21 cellular contexts compared by ENCODE assay signal in the genomic region with DNA sequence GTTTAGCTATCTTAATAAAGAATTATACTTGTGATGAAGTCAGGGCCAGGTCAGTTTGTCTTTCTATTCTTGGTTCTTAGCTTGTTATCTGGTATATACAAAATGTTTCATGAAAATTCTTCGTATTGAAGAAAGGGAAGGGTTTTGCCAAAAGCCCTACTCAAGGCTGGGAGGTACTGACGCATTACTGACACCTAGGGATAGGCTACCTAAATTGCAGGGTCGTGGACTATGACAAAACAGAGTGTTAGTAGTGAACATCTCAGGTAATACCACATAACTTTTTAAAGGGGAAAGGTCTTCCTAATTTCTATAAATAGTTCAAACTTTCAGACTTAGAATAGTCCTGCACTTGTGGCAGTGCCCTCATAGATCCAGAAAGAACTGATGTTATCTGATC.
DNase-seq lines count a peak whose midpoint lies in the region; ATAC-seq and TF ChIP-seq lines count a peak whose summit lies in the region.
"Had no signal": no experiment of that assay in that cellular context is flagged by ENCODE, and none has a peak within 500 bp of the region (broad histone marks: within the 10 kb centered on the region; RNA-seq: fewer than 3 reads in every experiment).

No MANE protein-coding gene starts in this region.

- intact Hi-C loops in lower lobe of right lung (cut with DNase I): no loop called here

- no peak for TF ChIP-seq POLR2A in NB4 (IDR thresholded peaks at IDR 0.05; ENCODE audit: extremely low read depth, insufficient read length)

- TF ChIP-seq CTCF in GM12872 (IDR thresholded peaks at IDR 0.05; ENCODE audit: insufficient read depth, low read depth, low read length) (0 out of 3 replicates have a peak, but pooled peaks have one; percentile 14), NB4 (IDR thresholded peaks at IDR 0.05; ENCODE audit: low read depth, low read length) (peak; percentile 21), WTC11 (IDR thresholded peaks at IDR 0.05) (no peak), lower lobe of right lung (IDR thresholded peaks at IDR 0.05) (no peak)

- H3K27ac ChIP-seq in lower lobe of right lung: no peak overlapping the region
- H3K27ac ChIP-seq: BLaER1, GM23248, KMS-11, PC-9, RWPE1 had no signal

- H3K27me3 Mint-ChIP-seq in WTC11 (ENCODE audit: low read depth): no peaks in the 10 kb centered on the region

- H3K9me3 Mint-ChIP-seq in WTC11: peaks cover 37% of the 10 kb centered on the region

- ATAC-seq in WTC11 (peak; percentile 81), lower lobe of right lung (no peak)

- CTCF ChIA-PET in WTC11 (lab: Charles Lee): interaction anchor here (0.9 kb wide), 2 partner anchors 155 to 260 kb away, joined by 3 read pairs; no protein-coding TSS in a partner anchor

- peak; percentile 2 for DNase-seq in NB4 (ENCODE audit: low read depth)
- no peak for DNase-seq in WTC11 (ENCODE audit: low spot score)
- DNase-seq in iPS-NIHi11 (ENCODE audit: low spot score): peak; percentile 46
- no peak for DNase-seq in NCI-H2107 treated with DMSO at 0.1 percent for 48 hours (lab: John Stamatoyannopoulos, UW; ENCODE audit: unreplicated experiment)
- DNase-seq in lower lobe of right lung: no peak
- DNase-seq in stimulated activated CD4-positive, alpha-beta T cell treated with anti-CD3 and anti-CD28 coated beads, Interleukin-12 subunit alpha, Interleukin-12 subunit beta, amount 100 ng/mL, for 4 hours: no peak
- no peak for DNase-seq in NCI-H446 (lab: John Stamatoyannopoulos, UW)
- DNase-seq: CD8-positive, alpha-beta memory T cell; DMS79 treated with DMSO at 0.1 percent for 48 hours; GM23248; NCI-H1048; NCI-H1436 treated with DMSO at 0.1 percent for 48 hours; NCI-H2029; NCI-H2171 treated with DMSO at 0.1 percent for 48 hours; NCI-H446 treated with DMSO at 0.1 percent for 48 hours; PC-9; T-helper 1 cell had no signal

- H3K36me3 Mint-ChIP-seq in WTC11: peaks cover 26% of the 10 kb centered on the region
- H3K36me3 Mint-ChIP-seq: CD8-positive, alpha-beta memory T cell had no signal

- POLR2A ChIA-PET in WTC11 (lab: Charles Lee): no interaction called here

- no peaks in the 10 kb centered on the region for H3K4me1 ChIP-seq in lower lobe of right lung
- H3K4me1 ChIP-seq: BLaER1 had no signal

- H3K4me1 Mint-ChIP-seq in WTC11: peaks cover 26% of the 10 kb centered on the region
- H3K4me1 Mint-ChIP-seq: CD8-positive, alpha-beta memory T cell had no signal

- H3K4me3 ChIP-seq in NB4 (ENCODE audit: low read depth, low read length) (no peak overlapping the region), lower lobe of right lung (no peak overlapping the region)
- H3K4me3 ChIP-seq: BLaER1, GM23248, PC-9 had no signal

- H3K9me3 ChIP-seq in lower lobe of right lung: no peaks in the 10 kb centered on the region

- H3K36me3 ChIP-seq in lower lobe of right lung: no peaks in the 10 kb centered on the region
- H3K36me3 ChIP-seq: BLaER1 had no signal

- H3K27ac Mint-ChIP-seq in WTC11: no peak overlapping the region
- H3K27ac Mint-ChIP-seq: CD8-positive, alpha-beta memory T cell had no signal

- H3K4me3 Mint-ChIP-seq in WTC11: no peak overlapping the region
- H3K4me3 Mint-ChIP-seq: CD8-positive, alpha-beta memory T cell had no signal

- H3K27me3 ChIP-seq in lower lobe of right lung (ENCODE audit: low read depth): no peaks in the 10 kb centered on the region
- H3K27me3 ChIP-seq: BLaER1 had no signal

TF ChIP-seq in WTC11, 78 proteins besides CTCF, POLR2A, EP300 and RAD21:
- TF ChIP-seq ZSCAN18 (CRISPR knock-in tag; IDR thresholded peaks at IDR 0.05): no peak
- TF ChIP-seq ZNF232 (CRISPR knock-in tag; IDR thresholded peaks at IDR 0.05): no peak
- TF ChIP-seq RELA (CRISPR knock-in tag; IDR thresholded peaks at IDR 0.05; ENCODE audit: borderline replicate concordance): no peak
- no peak for TF ChIP-seq MYBL2 (CRISPR knock-in tag; IDR thresholded peaks at IDR 0.05)
- TF ChIP-seq ATF1 (CRISPR knock-in tag; IDR thresholded peaks at IDR 0.05): no peak
- no peak for TF ChIP-seq FOXK1 (CRISPR knock-in tag; IDR thresholded peaks at IDR 0.05)
- no peak for TF ChIP-seq ESRRA (CRISPR knock-in tag; IDR thresholded peaks at IDR 0.05; ENCODE audit: borderline replicate concordance)
- TF ChIP-seq, protein P1, sequence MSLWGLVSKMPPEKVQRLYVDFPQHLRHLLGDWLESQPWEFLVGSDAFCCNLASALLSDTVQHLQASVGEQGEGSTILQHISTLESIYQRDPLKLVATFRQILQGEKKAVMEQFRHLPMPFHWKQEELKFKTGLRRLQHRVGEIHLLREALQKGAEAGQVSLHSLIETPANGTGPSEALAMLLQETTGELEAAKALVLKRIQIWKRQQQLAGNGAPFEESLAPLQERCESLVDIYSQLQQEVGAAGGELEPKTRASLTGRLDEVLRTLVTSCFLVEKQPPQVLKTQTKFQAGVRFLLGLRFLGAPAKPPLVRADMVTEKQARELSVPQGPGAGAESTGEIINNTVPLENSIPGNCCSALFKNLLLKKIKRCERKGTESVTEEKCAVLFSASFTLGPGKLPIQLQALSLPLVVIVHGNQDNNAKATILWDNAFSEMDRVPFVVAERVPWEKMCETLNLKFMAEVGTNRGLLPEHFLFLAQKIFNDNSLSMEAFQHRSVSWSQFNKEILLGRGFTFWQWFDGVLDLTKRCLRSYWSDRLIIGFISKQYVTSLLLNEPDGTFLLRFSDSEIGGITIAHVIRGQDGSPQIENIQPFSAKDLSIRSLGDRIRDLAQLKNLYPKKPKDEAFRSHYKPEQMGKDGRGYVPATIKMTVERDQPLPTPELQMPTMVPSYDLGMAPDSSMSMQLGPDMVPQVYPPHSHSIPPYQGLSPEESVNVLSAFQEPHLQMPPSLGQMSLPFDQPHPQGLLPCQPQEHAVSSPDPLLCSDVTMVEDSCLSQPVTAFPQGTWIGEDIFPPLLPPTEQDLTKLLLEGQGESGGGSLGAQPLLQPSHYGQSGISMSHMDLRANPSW (CRISPR knock-in tag; conservative IDR thresholded peaks at IDR 0.05; ENCODE audit: low read depth): no peak
- no peak for TF ChIP-seq NR3C1 (CRISPR knock-in tag; conservative IDR thresholded peaks at IDR 0.05; ENCODE audit: low read depth)
- no peak for TF ChIP-seq ATF6 (CRISPR knock-in tag; IDR thresholded peaks at IDR 0.05)
- no peak for TF ChIP-seq SMAD4 (CRISPR knock-in tag; IDR thresholded peaks at IDR 0.05)
- no peak for TF ChIP-seq MXD4 (CRISPR knock-in tag; IDR thresholded peaks at IDR 0.05; ENCODE audit: borderline replicate concordance)
- TF ChIP-seq E2F5 (CRISPR knock-in tag; IDR thresholded peaks at IDR 0.05): no peak
- no peak for TF ChIP-seq TCF7 (CRISPR knock-in tag; IDR thresholded peaks at IDR 0.05; ENCODE audit: low read depth)
TF ChIP-seq in WTC11: peak in this region for 0.

Comparison
In these comparisons a context has a peak if more than half of its experiments do, and no peak if none do; other contexts are left out.
1. CTCF ChIP-seq: peak in GM12872 (single experiment) and NB4 (single experiment); none in WTC11 (single experiment) and lower lobe of right lung (single experiment).
2. DNase-seq: peak in NB4 (single experiment) and iPS-NIHi11 (single experiment); none in WTC11 (single experiment), NCI-H2107 treated with DMSO at 0.1 percent for 48 hours (single experiment), lower lobe of right lung (single experiment), stimulated activated CD4-positive, alpha-beta T cell treated with anti-CD3 and anti-CD28 coated beads, Interleukin-12 subunit alpha, Interleukin-12 subunit beta, amount 100 ng/mL, for 4 hours (single experiment) and NCI-H446 (0 of 2).